2 cellular contexts compared by ENCODE assay signal in genomic region chr14:92982941-92983340, GRCh38.
TF ChIP-seq lines count a peak whose summit lies in the region.

No MANE protein-coding gene starts in this region.

TF ChIP-seq in IMR-90, 13 proteins besides CTCF, POLR2A, EP300 and RAD21:
- TF ChIP-seq MAFK (IDR thresholded peaks at IDR 0.05; ENCODE audit: low read depth, low read length) (no peak), CHD1 (IDR thresholded peaks at IDR 0.05; ENCODE audit: low read depth, low read length) (no peak), RCOR1 (IDR thresholded peaks at IDR 0.05; ENCODE audit: insufficient replicate concordance, low read length) (no peak), USF2 (IDR thresholded peaks at IDR 0.05; ENCODE audit: low read depth, low read length) (no peak), MXI1 (IDR thresholded peaks at IDR 0.05; ENCODE audit: borderline replicate concordance, low read depth, low read length) (no peak), NFE2L2 (IDR thresholded peaks at IDR 0.05; ENCODE audit: low read depth, low read length) (no peak), SMC3 (IDR thresholded peaks at IDR 0.05; ENCODE audit: low read depth, low read length) (no peak), CEBPB (IDR thresholded peaks at IDR 0.05; ENCODE audit: low read depth, low read length) (no peak), MAZ (IDR thresholded peaks at IDR 0.05; ENCODE audit: borderline replicate concordance, low read depth, low read length) (no peak), FOS (IDR thresholded peaks at IDR 0.05; ENCODE audit: low read depth, low read length) (no peak), RFX5 (IDR thresholded peaks at IDR 0.05; ENCODE audit: low read depth, low read length) (no peak)

TF ChIP-seq in HepG2, 621 proteins besides CTCF, POLR2A, EP300 and RAD21:
- TF ChIP-seq ZNF496 (CRISPR knock-in tag; IDR thresholded peaks at IDR 0.05; ENCODE audit: insufficient replicate concordance) = no peak
- no peak for TF ChIP-seq NFYC (CRISPR knock-in tag; IDR thresholded peaks at IDR 0.05)
- no peak for TF ChIP-seq CENPT (CRISPR knock-in tag; IDR thresholded peaks at IDR 0.05; ENCODE audit: low read depth)
- TF ChIP-seq IKZF1 (IDR thresholded peaks at IDR 0.05) = no peak
- no peak for TF ChIP-seq ZNF549 (CRISPR knock-in tag; IDR thresholded peaks at IDR 0.05)
- no peak for TF ChIP-seq ZXDC (CRISPR knock-in tag; IDR thresholded peaks at IDR 0.05)
- no peak for TF ChIP-seq RNF219 (CRISPR knock-in tag; IDR thresholded peaks at IDR 0.05)
- no peak for TF ChIP-seq ZKSCAN8 (CRISPR knock-in tag; IDR thresholded peaks at IDR 0.05; ENCODE audit: borderline replicate concordance)
- no peak for TF ChIP-seq ZHX1 (CRISPR knock-in tag; IDR thresholded peaks at IDR 0.05; ENCODE audit: low read depth)
- TF ChIP-seq BORCS8-MEF2B (CRISPR knock-in tag; IDR thresholded peaks at IDR 0.05) = no peak
- TF ChIP-seq ZNF644 (CRISPR knock-in tag; IDR thresholded peaks at IDR 0.05; ENCODE audit: low read depth) = no peak
- TF ChIP-seq MTA3 (CRISPR knock-in tag; IDR thresholded peaks at IDR 0.05) = no peak
- no peak for TF ChIP-seq NFE2 (CRISPR knock-in tag; IDR thresholded peaks at IDR 0.05)
- TF ChIP-seq ARID4A (CRISPR knock-in tag; IDR thresholded peaks at IDR 0.05; ENCODE audit: borderline replicate concordance) = no peak
- no peak for TF ChIP-seq ZNF609 (CRISPR knock-in tag; IDR thresholded peaks at IDR 0.05; ENCODE audit: borderline replicate concordance)
